ENCODE assay signal across 30 cellular contexts in the genomic region with DNA sequence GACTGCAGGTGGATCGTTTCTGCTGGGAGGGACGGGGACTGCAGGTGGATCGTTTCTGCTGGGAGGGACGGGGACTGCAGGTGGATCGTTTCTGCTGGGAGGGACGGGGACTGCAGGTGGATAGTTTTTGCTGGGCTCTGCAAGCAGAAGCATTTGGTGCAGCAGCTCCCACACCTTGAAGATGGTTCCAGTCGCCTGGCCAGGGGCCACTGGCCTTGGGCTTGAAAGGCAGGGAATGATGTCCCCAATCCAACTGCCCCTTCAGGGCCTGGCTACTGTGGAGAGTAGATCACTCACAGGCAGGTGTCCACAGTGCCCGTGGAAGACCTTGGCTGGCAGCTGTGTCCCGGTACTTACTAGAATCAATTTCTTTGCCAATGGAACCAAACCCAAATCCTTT.
"Had no signal": no experiment of that assay in that cellular context is flagged by ENCODE, and none has a peak within 500 bp of the region (broad histone marks: within the 10 kb centered on the region; RNA-seq: fewer than 3 reads in every experiment).

No MANE protein-coding gene starts in this region.

- H3K27ac ChIP-seq: breast epithelium, esophagus squamous epithelium, hepatocyte, right lobe of liver, thyroid gland, upper lobe of right lung had no signal

- DNase-seq: activated CD4-positive, alpha-beta T cell treated with anti-CD3 and anti-CD28 coated beads, Interleukin-2, amount 50 U/mL, for 1 hour; activated CD8-positive, alpha-beta T cell treated with anti-CD3 and anti-CD28 coated beads for 36 hours; activated gamma-delta T cell treated with Interleukin-2 at 50 U/mL for 16 hours; activated naive CD4-positive, alpha-beta T cell treated with anti-CD3 and anti-CD28 coated beads, Interleukin-2, amount 50 U/mL, for 16 hours; activated T-cell treated with anti-CD3 and anti-CD28 coated beads, Interleukin-2, amount 50 U/mL, for 4 hours; amniotic stem cell; dermis blood vessel endothelial cell; effector CD4-positive, alpha-beta T cell; esophagus squamous epithelium; foreskin melanocyte; glutamatergic neuron; islet precursor cell; left colon; midbrain; naive thymus-derived CD4-positive, alpha-beta T cell; occipital lobe; right lobe of liver; small intestine; stimulated activated CD4-positive, alpha-beta T cell treated with anti-CD3 and anti-CD28 coated beads, Interleukin-1b, Interleukin-23, amount 100 ng/mL, for 48 hours; stimulated activated CD4-positive, alpha-beta T cell treated with anti-CD3 and anti-CD28 coated beads, Interleukin-4, amount 100 ng/mL, for 4 hours; stimulated activated CD8-positive, alpha-beta memory T cell treated with anti-CD3 and anti-CD28 coated beads, Interleukin-4, amount 100 ng/mL, for 48 hours; stimulated activated naive CD8-positive, alpha-beta T cell treated with anti-CD3 and anti-CD28 coated beads, Interleukin-15, amount 100 ng/mL, for 72 hours; T-helper 2 cell; thyroid gland; upper lobe of right lung had no signal

- H3K9me3 Mint-ChIP-seq: activated CD8-positive, alpha-beta T cell treated with anti-CD3 and anti-CD28 coated beads for 36 hours; activated T-cell treated with anti-CD3 and anti-CD28 coated beads, Interleukin-2, amount 50 U/mL, for 4 hours; activated T-helper 17 cell treated with anti-CD3 and anti-CD28 coated beads, Interleukin-2, amount 50 U/mL, for 72 hours; central memory CD8-positive, alpha-beta T cell; naive thymus-derived CD4-positive, alpha-beta T cell; stimulated activated memory B cell treated with anti-CD40 and anti-IgM and Interleukin-4, amounts not matched to agents 10 μg/mL and 1 μg/mL and 100 μg/mL, for 72 hours; stimulated activated naive CD8-positive, alpha-beta T cell treated with anti-CD3 and anti-CD28 coated beads, Interleukin-15, amount 100 ng/mL, for 72 hours had no signal

- H3K4me3 Mint-ChIP-seq: activated CD8-positive, alpha-beta T cell treated with anti-CD3 and anti-CD28 coated beads for 36 hours; activated T-cell treated with anti-CD3 and anti-CD28 coated beads, Interleukin-2, amount 50 U/mL, for 4 hours; activated T-helper 17 cell treated with anti-CD3 and anti-CD28 coated beads, Interleukin-2, amount 50 U/mL, for 72 hours; central memory CD8-positive, alpha-beta T cell; naive thymus-derived CD4-positive, alpha-beta T cell; stimulated activated memory B cell treated with anti-CD40 and anti-IgM and Interleukin-4, amounts not matched to agents 10 μg/mL and 1 μg/mL and 100 μg/mL, for 72 hours; stimulated activated naive CD8-positive, alpha-beta T cell treated with anti-CD3 and anti-CD28 coated beads, Interleukin-15, amount 100 ng/mL, for 72 hours had no signal

- H3K4me1 Mint-ChIP-seq: central memory CD8-positive, alpha-beta T cell had no signal

- H3K36me3 ChIP-seq: breast epithelium, right lobe of liver, thyroid gland, upper lobe of right lung had no signal

- H2AFZ ChIP-seq: hepatocyte had no signal

- H3K36me3 Mint-ChIP-seq: stimulated activated memory B cell treated with anti-CD40 and anti-IgM and Interleukin-4, amounts not matched to agents 10 μg/mL and 1 μg/mL and 100 μg/mL, for 72 hours had no signal

- H3K9me3 ChIP-seq: breast epithelium, esophagus squamous epithelium, right lobe of liver, thyroid gland, upper lobe of right lung had no signal

- H3K4me3 ChIP-seq: breast epithelium, esophagus squamous epithelium, hepatocyte, right lobe of liver, thyroid gland, upper lobe of right lung had no signal

- H3K27ac Mint-ChIP-seq: activated CD8-positive, alpha-beta T cell treated with anti-CD3 and anti-CD28 coated beads for 36 hours; activated T-helper 17 cell treated with anti-CD3 and anti-CD28 coated beads, Interleukin-2, amount 50 U/mL, for 72 hours; stimulated activated memory B cell treated with anti-CD40 and anti-IgM and Interleukin-4, amounts not matched to agents 10 μg/mL and 1 μg/mL and 100 μg/mL, for 72 hours; stimulated activated naive CD8-positive, alpha-beta T cell treated with anti-CD3 and anti-CD28 coated beads, Interleukin-15, amount 100 ng/mL, for 72 hours had no signal

- ATAC-seq: activated CD8-positive, alpha-beta T cell treated with anti-CD3 and anti-CD28 coated beads for 36 hours; activated T-cell treated with anti-CD3 and anti-CD28 coated beads, Interleukin-2, amount 50 U/mL, for 4 hours; activated T-helper 17 cell treated with anti-CD3 and anti-CD28 coated beads, Interleukin-2, amount 50 U/mL, for 72 hours; left colon; naive thymus-derived CD4-positive, alpha-beta T cell; right lobe of liver; stimulated activated memory B cell treated with anti-CD40 and anti-IgM and Interleukin-4, amounts not matched to agents 10 μg/mL and 1 μg/mL and 100 μg/mL, for 72 hours; stimulated activated naive CD8-positive, alpha-beta T cell treated with anti-CD3 and anti-CD28 coated beads, Interleukin-15, amount 100 ng/mL, for 72 hours; upper lobe of right lung had no signal

- H3K4me1 ChIP-seq: right lobe of liver had no signal

- H3K27me3 Mint-ChIP-seq: activated CD8-positive, alpha-beta T cell treated with anti-CD3 and anti-CD28 coated beads for 36 hours; activated T-helper 17 cell treated with anti-CD3 and anti-CD28 coated beads, Interleukin-2, amount 50 U/mL, for 72 hours had no signal

- H3K4me2 ChIP-seq: hepatocyte had no signal

- H3K27me3 ChIP-seq: breast epithelium, esophagus squamous epithelium, hepatocyte, right lobe of liver, thyroid gland, upper lobe of right lung had no signal
